In the genomic region with DNA sequence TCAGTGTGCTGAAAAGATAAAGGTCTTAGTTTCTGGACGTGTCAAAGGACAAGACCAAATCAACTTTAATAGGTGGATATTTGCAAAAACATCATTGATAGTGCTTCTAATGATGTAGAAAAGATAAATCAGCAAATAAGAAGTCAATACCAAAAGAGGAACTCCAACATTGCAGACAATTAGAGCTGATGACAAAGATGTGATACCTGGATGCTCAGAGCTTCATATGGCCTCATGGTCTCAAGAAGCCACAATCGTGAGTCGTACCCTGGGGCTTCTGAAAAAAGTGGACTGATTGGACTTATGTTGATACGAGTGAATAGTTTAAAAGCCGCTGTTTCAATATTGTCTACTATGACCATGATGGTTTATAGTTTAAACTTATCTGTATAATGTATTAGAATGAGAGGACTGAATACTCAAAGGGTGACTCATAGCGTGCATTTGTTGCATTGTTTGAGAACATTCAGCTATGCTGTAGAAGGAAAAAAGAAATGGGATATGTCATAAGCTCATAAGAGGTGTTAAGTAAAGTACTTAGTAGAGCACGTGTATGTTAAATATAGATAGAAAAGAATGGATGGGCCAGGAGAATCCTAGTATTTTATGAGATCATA, we compare ENCODE assay signal across 17 cellular contexts. TPM values are rescaled to one million over a fixed set of nuclear protein-coding genes. Genes with fewer than 3 reads are reported as not detected.
DNase-seq lines count a peak whose midpoint lies in the region; FAIRE-seq and TF ChIP-seq lines count a peak whose summit lies in the region.
"Had no signal": no experiment of that assay in that cellular context is flagged by ENCODE, and none has a peak within 500 bp of the region (broad histone marks: within the 10 kb centered on the region; RNA-seq: fewer than 3 reads in every experiment).

No MANE protein-coding gene starts in this region.

- TF ChIP-seq CTCF in cardiac fibroblast (IDR thresholded peaks at IDR 0.05; ENCODE audit: low read depth, low read length) (no peak), progenitor cell of endocrine pancreas (IDR thresholded peaks at IDR 0.05; ENCODE audit: unreplicated experiment) (no peak), dorsolateral prefrontal cortex (IDR thresholded peaks at IDR 0.05 in 54 of 56, conservative IDR thresholded peaks at IDR 0.05 in 2 of 56; ENCODE audit: low read depth in 1 of 56, partially characterized antibody in 56 of 56) (no peak), neural progenitor cell (IDR thresholded peaks at IDR 0.05) (no peak)

- H4K20me1 ChIP-seq in Karpas-422 (ENCODE audit: insufficient read depth, low read depth, low read length) (no peaks in the 10 kb centered on the region), neural progenitor cell (ENCODE audit: low read depth) (no peaks in the 10 kb centered on the region)

- H3K27me3 Mint-ChIP-seq in activated CD4-positive, alpha-beta T cell treated with anti-CD3 and anti-CD28 coated beads, Interleukin-2, amount 10 ng/mL, durations not matched to agents 7 days and 5 days, result no peaks in the 10 kb centered on the region
- H3K27me3 Mint-ChIP-seq in progenitor cell of endocrine pancreas (no peaks in the 10 kb centered on the region), neural progenitor cell (ENCODE audit: insufficient read depth, low read depth) (no peaks in the 10 kb centered on the region)
- H3K27me3 Mint-ChIP-seq: type B pancreatic cell had no signal

- DNase-seq in activated CD4-positive, alpha-beta T cell treated with anti-CD3 and anti-CD28 coated beads, Interleukin-2, amount 10 ng/mL, durations not matched to agents 7 days and 5 days, result no peak
- no peak for DNase-seq in activated CD4-positive, alpha-beta T cell treated with anti-CD3 and anti-CD28 coated beads, Interleukin-2, amount 50 U/mL, for 48 hours
- DNase-seq in Karpas-422 (peak; percentile 60), cardiac fibroblast (ENCODE audit: low read depth in 2 of 2) (peak; percentile 60 to 69), progenitor cell of endocrine pancreas (ENCODE audit: low spot score, unreplicated experiment) (no peak), dorsolateral prefrontal cortex (no peak), urothelium cell line (ENCODE audit: low spot score) (no peak), neural progenitor cell (ENCODE audit: low spot score) (no peak)
- DNase-seq: ACHN, cortex of kidney, kidney glomerular epithelial cell, MG63, nephron progenitor cell, small intestine had no signal

- CTCF ChIA-PET in activated CD4-positive, alpha-beta T cell treated with anti-CD3 and anti-CD28 coated beads, Interleukin-2, amount 10 ng/mL, durations not matched to agents 7 days and 5 days (lab: Charles Lee), result interaction anchor here (1.2 to 5.3 kb wide), 18 partner anchors 10 to 205 kb away, joined by 3 to 48 read pairs (median 11); a partner anchor contains a TSS

- no peaks in the 10 kb centered on the region for H3K27me3 ChIP-seq in Karpas-422 (ENCODE audit: low read length)
- H3K27me3 ChIP-seq in dorsolateral prefrontal cortex, result no peaks in the 10 kb centered on the region
- peaks cover 4% of the 10 kb centered on the region for H3K27me3 ChIP-seq in neural progenitor cell
- H3K27me3 ChIP-seq: gastroesophageal sphincter, MG63 had no signal

- no peaks in the 10 kb centered on the region for H3K9me2 ChIP-seq in Karpas-422 (replicated peaks; ENCODE audit: insufficient read depth, low read length)

- intact Hi-C loops in dorsolateral prefrontal cortex (cut with DNase I), result loop anchor here in 1 of 2 donors (10.0 kb wide), 1 partner anchor 136 kb away; no protein-coding TSS in a partner anchor

- FAIRE-seq in urothelium cell line (lab: Jason Lieb, UNC), result no peak
- FAIRE-seq: small intestine had no signal

- peaks cover 52% of the 10 kb centered on the region for H3K4me1 Mint-ChIP-seq in activated CD4-positive, alpha-beta T cell treated with anti-CD3 and anti-CD28 coated beads, Interleukin-2, amount 10 ng/mL, durations not matched to agents 7 days and 5 days
- H3K4me1 Mint-ChIP-seq in progenitor cell of endocrine pancreas (ENCODE audit: low read depth), result peaks cover 2% of the 10 kb centered on the region
- H3K4me1 Mint-ChIP-seq in neural progenitor cell, result peaks cover 9% of the 10 kb centered on the region

- POLR2A ChIA-PET in activated CD4-positive, alpha-beta T cell treated with anti-CD3 and anti-CD28 coated beads, Interleukin-2, amount 10 ng/mL, durations not matched to agents 7 days and 5 days (lab: Charles Lee), result interaction anchor here (0.7 to 2.1 kb wide), 2 partner anchors 54 to 78 kb away, joined by 3 to 10 read pairs; a partner anchor contains a TSS

- H3K9me3 Mint-ChIP-seq in activated CD4-positive, alpha-beta T cell treated with anti-CD3 and anti-CD28 coated beads, Interleukin-2, amount 10 ng/mL, durations not matched to agents 7 days and 5 days, result peaks cover 35% of the 10 kb centered on the region
- H3K9me3 Mint-ChIP-seq in progenitor cell of endocrine pancreas (ENCODE audit: low read depth), result peaks cover 15% of the 10 kb centered on the region
- H3K9me3 Mint-ChIP-seq in neural progenitor cell, result peaks cover 32% of the 10 kb centered on the region

- H3K4me2 ChIP-seq in Karpas-422 (ENCODE audit: low read depth, low read length, poor library complexity, severe bottlenecking), result peak overlapping the region; percentile 68
- H3K4me2 ChIP-seq in neural progenitor cell, result no peak overlapping the region

- H3F3A ChIP-seq in neural progenitor cell (ENCODE audit: low read depth), result peaks cover 11% of the 10 kb centered on the region

- peaks cover 59% of the 10 kb centered on the region for H3K4me1 ChIP-seq in Karpas-422 (ENCODE audit: low read length)
- peaks cover 12% of the 10 kb centered on the region for H3K4me1 ChIP-seq in neural progenitor cell
- H3K4me1 ChIP-seq: gastroesophageal sphincter had no signal

- H3K9me3 ChIP-seq in Karpas-422 (ENCODE audit: low read length) (no peaks in the 10 kb centered on the region), neural progenitor cell (ENCODE audit: low read depth) (no peaks in the 10 kb centered on the region)

- no peak overlapping the region for H3K4me3 ChIP-seq in Karpas-422 (ENCODE audit: low read length)
- no peak overlapping the region for H3K4me3 ChIP-seq in cardiac fibroblast (replicated peaks in 1 of 2; ENCODE audit: low read depth in 2 of 2, low read length in 2 of 2)
- no peak overlapping the region for H3K4me3 ChIP-seq in dorsolateral prefrontal cortex
- no peak overlapping the region for H3K4me3 ChIP-seq in neural progenitor cell
- H3K4me3 ChIP-seq: gastroesophageal sphincter, MG63 had no signal

- peaks cover 59% of the 10 kb centered on the region for H3K36me3 Mint-ChIP-seq in activated CD4-positive, alpha-beta T cell treated with anti-CD3 and anti-CD28 coated beads, Interleukin-2, amount 10 ng/mL, durations not matched to agents 7 days and 5 days (ENCODE audit: low read depth)
- H3K36me3 Mint-ChIP-seq in progenitor cell of endocrine pancreas (ENCODE audit: insufficient read depth) (peaks cover 3% of the 10 kb centered on the region), neural progenitor cell (peaks cover 8% of the 10 kb centered on the region)
- H3K36me3 Mint-ChIP-seq: type B pancreatic cell had no signal

- no peak overlapping the region for H3K9ac ChIP-seq in Karpas-422 (ENCODE audit: low read length)
- H3K9ac ChIP-seq in neural progenitor cell, result no peak overlapping the region

- H3K36me3 ChIP-seq in Karpas-422 (ENCODE audit: insufficient read depth, low read length) (0 out of 2 replicates have a peak, but pooled peaks cover 7% of the 10 kb centered on the region), neural progenitor cell (no peaks in the 10 kb centered on the region)
- H3K36me3 ChIP-seq: gastroesophageal sphincter, MG63 had no signal

- peak overlapping the region; percentile 79; the same call in 1 of the 2 replicates for H3K27ac ChIP-seq in Karpas-422 (ENCODE audit: low read length)
- no peak overlapping the region for H3K27ac ChIP-seq in dorsolateral prefrontal cortex
- H3K27ac ChIP-seq in neural progenitor cell, result no peak overlapping the region
- H3K27ac ChIP-seq: gastroesophageal sphincter, VCaP had no signal

- H2AFZ ChIP-seq in Karpas-422 (ENCODE audit: low read length) (peak overlapping the region; percentile 13; the same call in 1 of the 2 replicates), neural progenitor cell (replicated peaks) (no peak overlapping the region)

- H3K4me3 Mint-ChIP-seq in activated CD4-positive, alpha-beta T cell treated with anti-CD3 and anti-CD28 coated beads, Interleukin-2, amount 10 ng/mL, durations not matched to agents 7 days and 5 days, result no peak overlapping the region
- H3K4me3 Mint-ChIP-seq in progenitor cell of endocrine pancreas (ENCODE audit: low read depth), result no peak overlapping the region
- H3K4me3 Mint-ChIP-seq in neural progenitor cell, result no peak overlapping the region
- H3K4me3 Mint-ChIP-seq: nephron progenitor cell, type B pancreatic cell had no signal

- H3K27ac Mint-ChIP-seq in activated CD4-positive, alpha-beta T cell treated with anti-CD3 and anti-CD28 coated beads, Interleukin-2, amount 10 ng/mL, durations not matched to agents 7 days and 5 days, result peak overlapping the region; percentile 64
- peak overlapping the region; percentile 17 for H3K27ac Mint-ChIP-seq in progenitor cell of endocrine pancreas
- no peak overlapping the region for H3K27ac Mint-ChIP-seq in neural progenitor cell
- H3K27ac Mint-ChIP-seq: nephron progenitor cell, type B pancreatic cell had no signal

- H3K79me2 ChIP-seq in Karpas-422 (ENCODE audit: low read length) (peaks cover 44% of the 10 kb centered on the region), neural progenitor cell (ENCODE audit: low read depth) (no peaks in the 10 kb centered on the region)

RNA-seq across cellular contexts. Expression of a gene that starts 54.6 kb away (rescaled TPM):
- 100 to 1,000 TPM; 287 to 303 TPM for total RNA-seq in activated CD4-positive, alpha-beta T cell treated with anti-CD3 and anti-CD28 coated beads, Interleukin-2, amount 10 ng/mL, durations not matched to agents 7 days and 5 days
- total RNA-seq in Karpas-422 (2014; rRNA removed; shearing (Covaris generic); ENCODE audit: low replicate concordance), result 72.1 and 73.8 TPM in 2 replicates
- 2.2 and 4.0 TPM in 2 replicates for total RNA-seq in progenitor cell of endocrine pancreas
- total RNA-seq in dorsolateral prefrontal cortex, result 10 to 100 TPM; 14.0 to 57.7 (median 34.7) TPM
- 0.26 and 1.1 TPM in 2 replicates for total RNA-seq in neural progenitor cell (ENCODE audit: low replicate concordance)

Comparison
In these comparisons a context has a peak if more than half of its experiments do, and no peak if none do; other contexts are left out.
1. DNase-seq: peak in Karpas-422 (single experiment) and cardiac fibroblast (2 of 2); none in activated CD4-positive, alpha-beta T cell treated with anti-CD3 and anti-CD28 coated beads, Interleukin-2, amount 10 ng/mL, durations not matched to agents 7 days and 5 days (single experiment), activated CD4-positive, alpha-beta T cell treated with anti-CD3 and anti-CD28 coated beads, Interleukin-2, amount 50 U/mL, for 48 hours (0 of 2), progenitor cell of endocrine pancreas (single experiment), dorsolateral prefrontal cortex (0 of 10), urothelium cell line (single experiment) and neural progenitor cell (single experiment).